ENCODE assay signal across 8 cellular contexts in genomic region chr17:79778504-79779087, GRCh38. TPM values are rescaled to one million over a fixed set of nuclear protein-coding genes. Genes with fewer than 3 reads are reported as not detected.
DNase-seq lines count a peak whose midpoint lies in the region; ATAC-seq and TF ChIP-seq lines count a peak whose summit lies in the region.

No MANE protein-coding gene starts in this region.

- H3K36me3 ChIP-seq in ACC112 (ENCODE audit: insufficient read depth, low read length) (no peaks in the 10 kb centered on the region), colonic mucosa (no peaks in the 10 kb centered on the region), neural progenitor cell (no peaks in the 10 kb centered on the region)

- no peaks in the 10 kb centered on the region for H3K9me3 Mint-ChIP-seq in neural progenitor cell

- H3K4me1 ChIP-seq in ACC112 (ENCODE audit: control insufficient read depth, insufficient read depth, low read length, unreplicated experiment) (no peaks in the 10 kb centered on the region), colonic mucosa (peaks cover 11% of the 10 kb centered on the region), neural progenitor cell (peaks cover 41% of the 10 kb centered on the region)

- peaks cover 20% of the 10 kb centered on the region for H3F3A ChIP-seq in neural progenitor cell (ENCODE audit: low read depth)

- H3K79me2 ChIP-seq in ACC112 (ENCODE audit: control insufficient read depth, insufficient read depth, low read length, unreplicated experiment) (no peaks in the 10 kb centered on the region), neural progenitor cell (ENCODE audit: low read depth) (peaks cover 46% of the 10 kb centered on the region)

- peak overlapping the region; percentile 97 for H3K27ac Mint-ChIP-seq in neural progenitor cell

- peak overlapping the region; percentile 80 for H3K4me3 ChIP-seq in ACC112 (ENCODE audit: low read depth, low read length)
- peak overlapping the region; percentile 62 for H3K4me3 ChIP-seq in colonic mucosa
- H3K4me3 ChIP-seq in neural progenitor cell = peak overlapping the region; percentile 98

- H3K27me3 ChIP-seq in ACC112 (ENCODE audit: insufficient read depth, low read length) (peaks cover 45% of the 10 kb centered on the region), colonic mucosa (peaks cover 43% of the 10 kb centered on the region), neural progenitor cell (peaks cover 2% of the 10 kb centered on the region)

- peaks cover 24% of the 10 kb centered on the region for H3K36me3 Mint-ChIP-seq in neural progenitor cell

- peak overlapping the region; percentile 93 for H3K4me2 ChIP-seq in neural progenitor cell

- intact Hi-C loops in colonic mucosa (cut with DNase I) = no loop called here

- no peak for TF ChIP-seq CTCF in colonic mucosa (IDR thresholded peaks at IDR 0.05)
- peak; percentile 38 for TF ChIP-seq CTCF in neural progenitor cell (IDR thresholded peaks at IDR 0.05)

- DNase-seq in NCI-H345 treated with DMSO at 0.1 percent for 48 hours (lab: John Stamatoyannopoulos, UW; ENCODE audit: unreplicated experiment) (peak; percentile 43), colonic mucosa (peak; percentile 64), neural progenitor cell (ENCODE audit: low spot score) (peak; percentile 85), putamen (ENCODE audit: low spot score) (no peak)
- no peak for DNase-seq in stimulated activated CD4-positive, alpha-beta T cell treated with anti-CD3 and anti-CD28 coated beads, Interleukin-2, amount 100 ng/mL, for 48 hours

- ATAC-seq in GM18868 (IDR thresholded peaks at IDR 0.05; ENCODE audit: unreplicated experiment) (peak; percentile 12), HG03378 (IDR thresholded peaks at IDR 0.05; ENCODE audit: unreplicated experiment) (no peak)

- H3K27ac ChIP-seq in ACC112 (ENCODE audit: low read depth, low read length) = no peak overlapping the region
- H3K27ac ChIP-seq in colonic mucosa = no peak overlapping the region
- peak overlapping the region; percentile 88 for H3K27ac ChIP-seq in neural progenitor cell

- peaks cover 64% of the 10 kb centered on the region for H3K4me1 Mint-ChIP-seq in neural progenitor cell

- peaks cover 14% of the 10 kb centered on the region for H3K27me3 Mint-ChIP-seq in neural progenitor cell (ENCODE audit: insufficient read depth, low read depth)

- H3K4me3 Mint-ChIP-seq in neural progenitor cell = peak overlapping the region; percentile 98

- peak overlapping the region in 1 of 2 donors; percentile 24 for H3K9ac ChIP-seq in colonic mucosa (ENCODE audit: low read depth in 2 of 2, low read length in 2 of 2)
- H3K9ac ChIP-seq in neural progenitor cell = peak overlapping the region; percentile 51

- H2AFZ ChIP-seq in ACC112 (ENCODE audit: low read length, unreplicated experiment) (peak overlapping the region; percentile 76), neural progenitor cell (replicated peaks) (no peak overlapping the region)

- H4K20me1 ChIP-seq in neural progenitor cell (ENCODE audit: low read depth) = peaks cover 50% of the 10 kb centered on the region

- H3K9me3 ChIP-seq in colonic mucosa = no peaks in the 10 kb centered on the region
- H3K9me3 ChIP-seq in neural progenitor cell (ENCODE audit: low read depth) = no peaks in the 10 kb centered on the region

RNA-seq across cellular contexts. Expression of gene CBX2, which starts 0.6 kb away (rescaled TPM):
- total RNA-seq in colonic mucosa = 1 to 10 TPM; 2.1 to 4.0 TPM
- 53.5 and 155 TPM in 2 replicates for total RNA-seq in neural progenitor cell (ENCODE audit: low replicate concordance)

RNA-seq across cellular contexts. Expression of gene CBX8, which starts 18.3 kb away (rescaled TPM):
- total RNA-seq in colonic mucosa (1 to 10 TPM; 5.0 to 8.1 TPM), neural progenitor cell (ENCODE audit: low replicate concordance) (2.8 and 15.2 TPM in 2 replicates)

RNA-seq across cellular contexts. Expression of gene ENPP7, which starts 47.9 kb away (rescaled TPM):
- total RNA-seq in colonic mucosa (not detected), neural progenitor cell (ENCODE audit: low replicate concordance) (not detected in 2 replicates)

Comparison
In these comparisons a context has a peak if more than half of its experiments do, and no peak if none do; other contexts are left out.
1. DNase-seq: peak in NCI-H345 treated with DMSO at 0.1 percent for 48 hours (single experiment), colonic mucosa (single experiment) and neural progenitor cell (single experiment); none in putamen (single experiment) and stimulated activated CD4-positive, alpha-beta T cell treated with anti-CD3 and anti-CD28 coated beads, Interleukin-2, amount 100 ng/mL, for 48 hours (0 of 2).
2. RNA of gene CBX2, which starts 0.6 kb away (total RNA-seq): 53.5 to 155 TPM in neural progenitor cell; 2.1 to 4.0 TPM in colonic mucosa; every median in the first group is over 10 times any median in the second.
3. Peak in every context shown above with its lines, with median percentiles within 50 percentile points of each other: H3K4me3 ChIP-seq.